Comparison of ENCODE assay signal across 19 cellular contexts in genomic region chr19:3115916-3116602, GRCh38. TPM values are rescaled to one million over a fixed set of nuclear protein-coding genes. Genes with fewer than 3 reads are reported as not detected.
DNase-seq lines count a peak whose midpoint lies in the region; ATAC-seq and TF ChIP-seq lines count a peak whose summit lies in the region.
"Had no signal": no experiment of that assay in that cellular context is flagged by ENCODE, and none has a peak within 500 bp of the region (broad histone marks: within the 10 kb centered on the region; RNA-seq: fewer than 3 reads in every experiment).

No MANE protein-coding gene starts in this region.

- no peak for TF ChIP-seq POLR2A in HCT116 (IDR thresholded peaks at IDR 0.05; ENCODE audit: borderline replicate concordance, extremely low read depth, insufficient read depth, insufficient read length)

- 85% methylated on average over 20 of the region's 24 CpGs for WGBS in smooth muscle cell (ENCODE audit: low lambda C conversion rate)

- no peaks in the 10 kb centered on the region for H3F3A ChIP-seq in smooth muscle cell (ENCODE audit: low read depth)

- H3K9ac ChIP-seq in HCT116 (ENCODE audit: low read length) (no peak overlapping the region), smooth muscle cell (ENCODE audit: low read depth) (no peak overlapping the region)

- H3K4me1 ChIP-seq in HCT116 (ENCODE audit: control insufficient read depth in 1 of 2, insufficient read depth in 2 of 2, low read length in 2 of 2): peaks cover 0 to 3% of the 10 kb centered on the region in 2 experiments; a peak in 2 of 4 replicates
- H3K4me1 ChIP-seq in smooth muscle cell (ENCODE audit: low read depth): no peaks in the 10 kb centered on the region

- H4K20me1 ChIP-seq in HCT116 (ENCODE audit: insufficient read depth): no peaks in the 10 kb centered on the region
- peaks cover 58% of the 10 kb centered on the region for H4K20me1 ChIP-seq in smooth muscle cell (ENCODE audit: low read depth)

- H3K4me3 Mint-ChIP-seq in T-helper 17 cell: no peak overlapping the region
- H3K4me3 Mint-ChIP-seq in activated CD8-positive, alpha-beta T cell treated with anti-CD3 and anti-CD28 coated beads, Interleukin-2, amount 10 ng/mL, durations not matched to agents 7 days and 5 days: no peak overlapping the region
- H3K4me3 Mint-ChIP-seq: activated CD8-positive, alpha-beta memory T cell treated with anti-CD3 and anti-CD28 coated beads, Interleukin-2, amount 10 ng/mL, durations not matched to agents 7 days and 5 days had no signal

- H3K9me3 ChIP-seq in HCT116 (ENCODE audit: control insufficient read depth in 1 of 2, insufficient read depth in 1 of 2, low read depth in 1 of 2, low read length in 2 of 2): no peaks in the 10 kb centered on the region
- H3K9me3 ChIP-seq in smooth muscle cell (replicated peaks; ENCODE audit: low read depth): no peaks in the 10 kb centered on the region
- H3K9me3 ChIP-seq in T-helper 17 cell (ENCODE audit: control insufficient read depth, low read length, poor library complexity, severe bottlenecking): no peaks in the 10 kb centered on the region
- H3K9me3 ChIP-seq: esophagus muscularis mucosa had no signal

- H3K9me3 Mint-ChIP-seq in activated CD8-positive, alpha-beta T cell treated with anti-CD3 and anti-CD28 coated beads, Interleukin-2, amount 10 ng/mL, durations not matched to agents 7 days and 5 days (ENCODE audit: insufficient read depth): no peaks in the 10 kb centered on the region
- H3K9me3 Mint-ChIP-seq: activated T-helper 2 cell treated with anti-CD3 and anti-CD28 coated beads, Interferon-gamma antibody, Interleukin-2, Interleukin-4, amounts not matched to agents 10 μg/mL and 5 μg/mL and 100 μg/mL, durations not matched to agents 14 hours and 24 hours and 36 hours had no signal

- no peak overlapping the region for H3K4me2 ChIP-seq in HCT116 (ENCODE audit: low read length)
- no peak overlapping the region for H3K4me2 ChIP-seq in smooth muscle cell

- ATAC-seq in HCT116 (peak; percentile 37; the same call in 1 of the 2 replicates), T-helper 17 cell (no peak), GM21717 (IDR thresholded peaks at IDR 0.05; ENCODE audit: unreplicated experiment) (no peak)
- no peak for ATAC-seq in activated CD8-positive, alpha-beta T cell treated with anti-CD3 and anti-CD28 coated beads, Interleukin-2, amount 10 ng/mL, durations not matched to agents 7 days and 5 days
- ATAC-seq: activated CD4-positive, CD25-positive, alpha-beta regulatory T cell treated with anti-CD3 and anti-CD28 coated beads, Interleukin-2, amount 50 U/mL, for 24 hours; activated CD8-positive, alpha-beta memory T cell treated with anti-CD3 and anti-CD28 coated beads, Interleukin-2, amount 10 ng/mL, durations not matched to agents 7 days and 5 days; GM12878 had no signal

- H3K36me3 ChIP-seq in HCT116 (ENCODE audit: control insufficient read depth in 1 of 2, insufficient read depth in 2 of 2, low read length in 2 of 2) (no peaks in the 10 kb centered on the region; a peak in 1 of 4 replicates), smooth muscle cell (ENCODE audit: low read depth) (no peaks in the 10 kb centered on the region)

- H3K27me3 ChIP-seq in HCT116 (ENCODE audit: insufficient read depth, low read length) (no peaks in the 10 kb centered on the region), smooth muscle cell (ENCODE audit: low read depth) (no peaks in the 10 kb centered on the region)
- H3K27me3 ChIP-seq: esophagus muscularis mucosa had no signal

- H3K4me1 Mint-ChIP-seq in T-helper 17 cell: no peaks in the 10 kb centered on the region
- no peaks in the 10 kb centered on the region for H3K4me1 Mint-ChIP-seq in activated CD8-positive, alpha-beta T cell treated with anti-CD3 and anti-CD28 coated beads, Interleukin-2, amount 10 ng/mL, durations not matched to agents 7 days and 5 days (ENCODE audit: low read depth)
- H3K4me1 Mint-ChIP-seq: activated CD8-positive, alpha-beta memory T cell treated with anti-CD3 and anti-CD28 coated beads, Interleukin-2, amount 10 ng/mL, durations not matched to agents 7 days and 5 days had no signal

- H3K27ac Mint-ChIP-seq in T-helper 17 cell: no peak overlapping the region
- H3K27ac Mint-ChIP-seq in activated CD8-positive, alpha-beta T cell treated with anti-CD3 and anti-CD28 coated beads, Interleukin-2, amount 10 ng/mL, durations not matched to agents 7 days and 5 days: no peak overlapping the region
- H3K27ac Mint-ChIP-seq: activated CD8-positive, alpha-beta memory T cell treated with anti-CD3 and anti-CD28 coated beads, Interleukin-2, amount 10 ng/mL, durations not matched to agents 7 days and 5 days; activated T-helper 2 cell treated with anti-CD3 and anti-CD28 coated beads, Interferon-gamma antibody, Interleukin-2, Interleukin-4, amounts not matched to agents 10 μg/mL and 5 μg/mL and 100 μg/mL, durations not matched to agents 14 hours and 24 hours and 36 hours had no signal

- in situ Hi-C loops in ACHN (cut with HindIII; ENCODE audit: low pct_ligation_motif_present, low pct_unique_long_range_greater_than_20kb, low sequenced_read_pairs): no loop called here

- TF ChIP-seq RAD21 in HCT116 (IDR thresholded peaks at IDR 0.05; ENCODE audit: low read depth): no peak

- CTCF ChIA-PET in HCT116 (lab: Charles Lee): interaction anchor here (1.0 kb wide), 1 partner anchor 12 kb away, joined by 3 read pairs; no protein-coding TSS in a partner anchor
- CTCF ChIA-PET in activated CD8-positive, alpha-beta T cell treated with anti-CD3 and anti-CD28 coated beads, Interleukin-2, amount 10 ng/mL, durations not matched to agents 7 days and 5 days (lab: Charles Lee): interaction anchor here (1.0 to 1.3 kb wide), 3 partner anchors 8 to 166 kb away, joined by 4 to 5 read pairs (median 4); no protein-coding TSS in a partner anchor

- no peaks in the 10 kb centered on the region for H3K27me3 Mint-ChIP-seq in T-helper 17 cell
- H3K27me3 Mint-ChIP-seq in activated CD8-positive, alpha-beta T cell treated with anti-CD3 and anti-CD28 coated beads, Interleukin-2, amount 10 ng/mL, durations not matched to agents 7 days and 5 days (ENCODE audit: low read depth): no peaks in the 10 kb centered on the region
- H3K27me3 Mint-ChIP-seq: activated CD8-positive, alpha-beta memory T cell treated with anti-CD3 and anti-CD28 coated beads, Interleukin-2, amount 10 ng/mL, durations not matched to agents 7 days and 5 days had no signal

- no peaks in the 10 kb centered on the region for H3K36me3 Mint-ChIP-seq in T-helper 17 cell (ENCODE audit: low read depth)
- H3K36me3 Mint-ChIP-seq in activated CD8-positive, alpha-beta T cell treated with anti-CD3 and anti-CD28 coated beads, Interleukin-2, amount 10 ng/mL, durations not matched to agents 7 days and 5 days (ENCODE audit: low read depth): no peaks in the 10 kb centered on the region
- H3K36me3 Mint-ChIP-seq: activated CD8-positive, alpha-beta memory T cell treated with anti-CD3 and anti-CD28 coated beads, Interleukin-2, amount 10 ng/mL, durations not matched to agents 7 days and 5 days had no signal

- RAD21 ChIA-PET in HCT116 (lab: Charles Lee; ENCODE audit: low non-redundant PET in 1 of 2, low total read pairs in 2 of 2, uncharacterized antibody in 2 of 2, unreplicated experiment in 2 of 2): no interaction called here

- POLR2A ChIA-PET in HCT116 (lab: Charles Lee): no interaction called here
- POLR2A ChIA-PET in activated CD8-positive, alpha-beta T cell treated with anti-CD3 and anti-CD28 coated beads, Interleukin-2, amount 10 ng/mL, durations not matched to agents 7 days and 5 days (lab: Charles Lee): no interaction called here

- DNase-seq in ACHN: peak; percentile 23
- no peak for DNase-seq in HCT116 (ENCODE audit: low read depth, low spot score)
- DNase-seq in astrocyte of the hippocampus (ENCODE audit: low read depth, low spot score): peak; percentile 88
- peak; percentile 36 for DNase-seq in kidney tubule cell (ENCODE audit: low spot score)
- no peak for DNase-seq in smooth muscle cell (lab: John Stamatoyannopoulos, UW; ENCODE audit: unreplicated experiment)
- DNase-seq in T-helper 17 cell: no peak
- no peak for DNase-seq in activated CD8-positive, alpha-beta T cell treated with anti-CD3 and anti-CD28 coated beads, Interleukin-2, amount 10 ng/mL, durations not matched to agents 7 days and 5 days
- DNase-seq: activated CD8-positive, alpha-beta memory T cell treated with anti-CD3 and anti-CD28 coated beads, Interleukin-2, amount 10 ng/mL, durations not matched to agents 7 days and 5 days; GDM1; GOT3; NCI-H187; NCI-H446; SHP77; stimulated activated CD4-positive, alpha-beta T cell treated with anti-CD3 and anti-CD28 coated beads, Interleukin-2, amount 100 ng/mL, for 48 hours had no signal

- BruUV-seq in HCT116 (replicated peaks; lab: Mats Ljungman, UMichigan): no TSS peak

- H3K79me2 ChIP-seq in HCT116 (ENCODE audit: insufficient read depth, low read length) (peaks cover 22% of the 10 kb centered on the region; the same call in 1 of the 2 replicates), smooth muscle cell (ENCODE audit: low read depth) (no peaks in the 10 kb centered on the region)

- H3K27ac ChIP-seq in HCT116 (ENCODE audit: low read depth, low read length): no peak overlapping the region
- H3K27ac ChIP-seq in smooth muscle cell (ENCODE audit: low read depth): no peak overlapping the region

- H2AFZ ChIP-seq in HCT116 (ENCODE audit: low read depth, low read length, poor library complexity, severe bottlenecking): no peak overlapping the region
- H2AFZ ChIP-seq in smooth muscle cell (ENCODE audit: low read depth): no peak overlapping the region

- no peak for TF ChIP-seq CTCF in HCT116 (IDR thresholded peaks at IDR 0.05 in 2 of 3, conservative IDR thresholded peaks at IDR 0.05 in 1 of 3; ENCODE audit: borderline replicate concordance in 1 of 3, insufficient read depth in 1 of 3, low read depth in 2 of 3, low read length in 2 of 3)
- TF ChIP-seq CTCF in smooth muscle cell (IDR thresholded peaks at IDR 0.05; ENCODE audit: borderline replicate concordance, insufficient read depth, poor library complexity, severe bottlenecking): no peak

- no peak overlapping the region for H3K4me3 ChIP-seq in HCT116 (replicated peaks in 1 of 2; ENCODE audit: low read depth in 1 of 2, low read length in 2 of 2)
- H3K4me3 ChIP-seq in smooth muscle cell: no peak overlapping the region
- H3K4me3 ChIP-seq: esophagus muscularis mucosa, GM12878 had no signal

- H3K9me2 ChIP-seq in HCT116 (ENCODE audit: insufficient read depth): no peaks in the 10 kb centered on the region

- intact Hi-C loops in HCT116 (cut with micrococcal nuclease): no loop called here

RNA-seq across cellular contexts. Expression of gene GNA15, which starts 19.8 kb away (rescaled TPM):
- total RNA-seq in HCT116 (2021; ENCODE audit: unreplicated experiment): 1.5 TPM
- polyA plus RNA-seq in HCT116 (2012): 0.86 and 1.2 TPM in 2 replicates
- total RNA-seq in smooth muscle cell: 1.5 and 1.8 TPM in 2 replicates
- 0.43 and 1.2 TPM in 2 replicates for polyA plus RNA-seq in smooth muscle cell
- total RNA-seq in T-helper 17 cell: 10 to 100 TPM; 28.7 to 54.1 TPM
- total RNA-seq in activated CD8-positive, alpha-beta T cell treated with anti-CD3 and anti-CD28 coated beads, Interleukin-2, amount 10 ng/mL, durations not matched to agents 7 days and 5 days: 10 to 100 TPM; 23.8 to 24.5 TPM

RNA-seq across cellular contexts. Expression of gene GNA11, which starts 21.9 kb away (rescaled TPM):
- 56.5 TPM for total RNA-seq in HCT116 (2021; ENCODE audit: unreplicated experiment)
- polyA plus RNA-seq in HCT116 (2012): 48.4 and 50.8 TPM in 2 replicates
- total RNA-seq in smooth muscle cell: 16.3 and 16.9 TPM in 2 replicates
- polyA plus RNA-seq in smooth muscle cell: 57.4 and 71.5 TPM in 2 replicates
- total RNA-seq in T-helper 17 cell: 1 to 10 TPM in 1 of 2 donors, under 1 TPM in 1; 0.85 to 1.6 TPM
- under 1 TPM; 0.08 to 0.71 TPM for total RNA-seq in activated CD8-positive, alpha-beta T cell treated with anti-CD3 and anti-CD28 coated beads, Interleukin-2, amount 10 ng/mL, durations not matched to agents 7 days and 5 days

RNA-seq across cellular contexts. Expression of gene TLE5, which starts 53.8 kb away (rescaled TPM):
- total RNA-seq in HCT116 (2021; ENCODE audit: unreplicated experiment): 263 TPM
- 320 and 329 TPM in 2 replicates for polyA plus RNA-seq in HCT116 (2012)
- 145 and 146 TPM in 2 replicates for total RNA-seq in smooth muscle cell
- polyA plus RNA-seq in smooth muscle cell: 235 and 274 TPM in 2 replicates
- 100 to 1,000 TPM; 869 to 906 TPM for total RNA-seq in T-helper 17 cell
- 100 to 1,000 TPM; 635 to 655 TPM for total RNA-seq in activated CD8-positive, alpha-beta T cell treated with anti-CD3 and anti-CD28 coated beads, Interleukin-2, amount 10 ng/mL, durations not matched to agents 7 days and 5 days

Comparison
In these comparisons a context has a peak if more than half of its experiments do, and no peak if none do; other contexts are left out.
1. DNase-seq: peak in ACHN (single experiment), astrocyte of the hippocampus (single experiment) and kidney tubule cell (single experiment); none in HCT116 (single experiment), smooth muscle cell (single experiment), T-helper 17 cell (0 of 3) and activated CD8-positive, alpha-beta T cell treated with anti-CD3 and anti-CD28 coated beads, Interleukin-2, amount 10 ng/mL, durations not matched to agents 7 days and 5 days (single experiment).